7 cellular contexts compared by ENCODE assay signal in the genomic region with DNA sequence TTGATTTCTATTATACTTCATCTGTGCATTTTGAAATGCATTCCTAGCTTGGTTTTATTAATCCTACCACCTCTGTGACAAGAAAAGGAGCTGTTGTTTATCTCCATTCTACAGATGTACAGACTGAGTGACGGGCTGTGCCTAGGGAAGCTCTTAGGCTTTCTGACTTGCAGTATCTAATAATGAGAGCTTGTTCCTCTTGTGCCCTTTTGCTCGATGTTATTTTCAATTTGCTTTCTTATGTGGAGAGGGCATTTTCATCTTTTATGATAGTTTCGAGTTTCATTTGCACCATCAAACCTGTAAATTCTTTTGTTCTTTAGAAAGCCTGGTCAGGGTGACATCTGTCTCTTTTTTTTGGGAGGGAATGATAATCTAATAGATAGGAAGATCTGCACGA.
"Had no signal": no experiment of that assay in that cellular context is flagged by ENCODE, and none has a peak within 500 bp of the region (broad histone marks: within the 10 kb centered on the region; RNA-seq: fewer than 3 reads in every experiment).

No MANE protein-coding gene starts in this region.

- H3K27ac ChIP-seq: HL-60 had no signal

- H3K4me1 ChIP-seq: HAP-1 had no signal

- H3K36me3 ChIP-seq: HAP-1 had no signal

- H3K27ac Mint-ChIP-seq: GM23338, HFFc6, IgD-negative memory B cell had no signal

- DNase-seq: H7, HFFc6, KBM-7 had no signal

- H3K4me2 ChIP-seq: GM23338 had no signal

- H2AFZ ChIP-seq: GM23338 had no signal

- H3K9me3 Mint-ChIP-seq: GM23338, HFFc6, IgD-negative memory B cell had no signal

- H3K4me3 Mint-ChIP-seq: GM23338, HFFc6, IgD-negative memory B cell had no signal

- H3K36me3 Mint-ChIP-seq: IgD-negative memory B cell had no signal

- H3K4me3 ChIP-seq: GM23338, HAP-1 had no signal

- H3K4me1 Mint-ChIP-seq: GM23338, IgD-negative memory B cell had no signal
